8 cellular contexts compared by ENCODE assay signal in genomic region chr21:44872568-44873355, GRCh38. TPM values are rescaled to one million over a fixed set of nuclear protein-coding genes. Genes with fewer than 3 reads are reported as not detected.
DNase-seq lines count a peak whose midpoint lies in the region; ATAC-seq and TF ChIP-seq lines count a peak whose summit lies in the region.

No MANE protein-coding gene starts in this region.

- ATAC-seq in activated CD8-positive, alpha-beta memory T cell treated with anti-CD3 and anti-CD28 coated beads, Interleukin-2, amount 10 ng/mL, durations not matched to agents 7 days and 5 days = no peak
- ATAC-seq in PC-3 (no peak), HG02840 (IDR thresholded peaks at IDR 0.05; ENCODE audit: low FRiP score, unreplicated experiment) (no peak)

- BruUV-seq in PC-3 (replicated peaks; lab: Mats Ljungman, UMichigan) = no TSS peak

- H3K9me2 ChIP-seq in PC-3 (replicated peaks; ENCODE audit: low read length) = no peaks in the 10 kb centered on the region

- H3K27me3 ChIP-seq in PC-3 (ENCODE audit: low read length) (no peaks in the 10 kb centered on the region), liver (ENCODE audit: control insufficient read depth in 4 of 4, insufficient read depth in 4 of 4, low read length in 3 of 4) (no peaks in the 10 kb centered on the region)

- peaks cover 63% of the 10 kb centered on the region for H3K79me2 ChIP-seq in PC-3 (ENCODE audit: low read length)

- H4K20me1 ChIP-seq in PC-3 (ENCODE audit: low read length) = peaks cover 34% of the 10 kb centered on the region

- no peak overlapping the region for H2AFZ ChIP-seq in PC-3 (ENCODE audit: low read length)

- peaks cover 14% of the 10 kb centered on the region for H3K36me3 ChIP-seq in PC-3 (ENCODE audit: low read depth, low read length)
- H3K36me3 ChIP-seq in liver (ENCODE audit: control insufficient read depth in 4 of 4, insufficient read depth in 3 of 4, low read depth in 1 of 4, low read length in 3 of 4) = no peaks in the 10 kb centered on the region

- H3K4me2 ChIP-seq in PC-3 (ENCODE audit: low read length) = peak overlapping the region; percentile 95

- no peaks in the 10 kb centered on the region for H3K36me3 Mint-ChIP-seq in activated CD8-positive, alpha-beta memory T cell treated with anti-CD3 and anti-CD28 coated beads, Interleukin-2, amount 10 ng/mL, durations not matched to agents 7 days and 5 days

- WGBS in liver = under 1% methylated on average over 66 of the region's 66 CpGs

- CTCF ChIA-PET in activated CD8-positive, alpha-beta memory T cell treated with anti-CD3 and anti-CD28 coated beads, Interleukin-2, amount 10 ng/mL, durations not matched to agents 7 days and 5 days (lab: Charles Lee) = interaction anchor here (0.7 to 6.2 kb wide), 11 partner anchors 11 to 385 kb away, joined by 3 to 56 read pairs (median 5); partner anchors contain the start of gene UBE2G2
- CTCF ChIA-PET in PC-3 (lab: Charles Lee) = interaction anchor here (0.6 to 1.0 kb wide), 2 partner anchors 27 to 54 kb away, joined by 4 to 5 read pairs; no protein-coding TSS in a partner anchor

- H3K4me1 Mint-ChIP-seq in activated CD8-positive, alpha-beta memory T cell treated with anti-CD3 and anti-CD28 coated beads, Interleukin-2, amount 10 ng/mL, durations not matched to agents 7 days and 5 days = peaks cover 50% of the 10 kb centered on the region

- no peaks in the 10 kb centered on the region for H3K9me3 Mint-ChIP-seq in activated CD8-positive, alpha-beta memory T cell treated with anti-CD3 and anti-CD28 coated beads, Interleukin-2, amount 10 ng/mL, durations not matched to agents 7 days and 5 days (ENCODE audit: low read depth)

- H3K27ac Mint-ChIP-seq in activated CD8-positive, alpha-beta memory T cell treated with anti-CD3 and anti-CD28 coated beads, Interleukin-2, amount 10 ng/mL, durations not matched to agents 7 days and 5 days = peak overlapping the region; percentile 49

- POLR2A ChIA-PET in PC-3 (lab: Charles Lee; ENCODE audit: unreplicated experiment) = interaction anchor here (0.5 to 1.0 kb wide), 3 partner anchors 58 to 415 kb away, joined by 3 to 25 read pairs (median 4); partner anchors contain the start of gene POFUT2

- intact Hi-C loops in PC-3 (cut with micrococcal nuclease) = loop anchor here (1.0 to 10.0 kb wide), 2 partner anchors 56 to 252 kb away; no protein-coding TSS in a partner anchor

- peak; percentile 51 for DNase-seq in activated CD8-positive, alpha-beta memory T cell treated with anti-CD3 and anti-CD28 coated beads, Interleukin-2, amount 10 ng/mL, durations not matched to agents 7 days and 5 days
- DNase-seq in activated CD8-positive, alpha-beta memory T cell treated with anti-CD3 and anti-CD28 coated beads for 24 hours = no peak
- peak; percentile 46 for DNase-seq in PC-3
- peak; percentile 84 for DNase-seq in coronary artery (ENCODE audit: low spot score)
- DNase-seq in COR-L47 (lab: John Stamatoyannopoulos, UW) = no peak

- no peaks in the 10 kb centered on the region for H3K27me3 Mint-ChIP-seq in activated CD8-positive, alpha-beta memory T cell treated with anti-CD3 and anti-CD28 coated beads, Interleukin-2, amount 10 ng/mL, durations not matched to agents 7 days and 5 days

- TF ChIP-seq CTCF in PC-3 (conservative IDR thresholded peaks at IDR 0.05; ENCODE audit: low read depth, low read length) = no peak
- no peak for TF ChIP-seq CTCF in coronary artery (IDR thresholded peaks at IDR 0.05)
- no peak for TF ChIP-seq CTCF in liver (IDR thresholded peaks at IDR 0.05; ENCODE audit: low read depth, low read length, missing input control)

- TF ChIP-seq RAD21 in liver (IDR thresholded peaks at IDR 0.05) = no peak

- no peaks in the 10 kb centered on the region for H3K9me3 ChIP-seq in PC-3 (ENCODE audit: low read length)
- H3K9me3 ChIP-seq in liver (ENCODE audit: control insufficient read depth in 4 of 4, low read length in 3 of 4) = no peaks in the 10 kb centered on the region

- H3F3A ChIP-seq in PC-3 (ENCODE audit: low read length, unreplicated experiment) = peaks cover 7% of the 10 kb centered on the region

- peak overlapping the region; percentile 82 for H3K27ac ChIP-seq in PC-3 (ENCODE audit: low read length)
- H3K27ac ChIP-seq in coronary artery = peak overlapping the region; percentile 95 to 97
- H3K27ac ChIP-seq in liver (ENCODE audit: low read depth in 1 of 2, low read length in 2 of 2) = peak overlapping the region; percentile 88 to 95
- peak overlapping the region; percentile 34 for H3K27ac ChIP-seq in temporal lobe (ENCODE audit: low read depth, low read length)

- peak overlapping the region; percentile 86 for H3K4me3 Mint-ChIP-seq in activated CD8-positive, alpha-beta memory T cell treated with anti-CD3 and anti-CD28 coated beads, Interleukin-2, amount 10 ng/mL, durations not matched to agents 7 days and 5 days

- H3K4me1 ChIP-seq in PC-3 (ENCODE audit: insufficient read depth, low read length) = peaks cover 59% of the 10 kb centered on the region
- H3K4me1 ChIP-seq in liver (ENCODE audit: control insufficient read depth in 4 of 4, insufficient read depth in 4 of 4, low read length in 3 of 4) = peaks cover 6 to 67% (median 47%) of the 10 kb centered on the region in 4 donors

- H3K4me3 ChIP-seq in PC-3 (ENCODE audit: low read length) (peak overlapping the region; percentile 80), coronary artery (peak overlapping the region; percentile 98), liver (ENCODE audit: low read depth in 1 of 3, low read length in 3 of 3) (peak overlapping the region; percentile 75 to 89 (median 85))

- peak overlapping the region; percentile 85 for H3K9ac ChIP-seq in PC-3 (ENCODE audit: low read length)
- peak overlapping the region; percentile 77 to 93 for H3K9ac ChIP-seq in liver (ENCODE audit: low read depth in 1 of 2, low read length in 2 of 2)

TF ChIP-seq in liver, 16 proteins besides CTCF, POLR2A, EP300 and RAD21:
- no peak for TF ChIP-seq FOXA1 (IDR thresholded peaks at IDR 0.05)
- peak; percentile 6 for TF ChIP-seq YY1 (IDR thresholded peaks at IDR 0.05)
- TF ChIP-seq, protein P1, sequence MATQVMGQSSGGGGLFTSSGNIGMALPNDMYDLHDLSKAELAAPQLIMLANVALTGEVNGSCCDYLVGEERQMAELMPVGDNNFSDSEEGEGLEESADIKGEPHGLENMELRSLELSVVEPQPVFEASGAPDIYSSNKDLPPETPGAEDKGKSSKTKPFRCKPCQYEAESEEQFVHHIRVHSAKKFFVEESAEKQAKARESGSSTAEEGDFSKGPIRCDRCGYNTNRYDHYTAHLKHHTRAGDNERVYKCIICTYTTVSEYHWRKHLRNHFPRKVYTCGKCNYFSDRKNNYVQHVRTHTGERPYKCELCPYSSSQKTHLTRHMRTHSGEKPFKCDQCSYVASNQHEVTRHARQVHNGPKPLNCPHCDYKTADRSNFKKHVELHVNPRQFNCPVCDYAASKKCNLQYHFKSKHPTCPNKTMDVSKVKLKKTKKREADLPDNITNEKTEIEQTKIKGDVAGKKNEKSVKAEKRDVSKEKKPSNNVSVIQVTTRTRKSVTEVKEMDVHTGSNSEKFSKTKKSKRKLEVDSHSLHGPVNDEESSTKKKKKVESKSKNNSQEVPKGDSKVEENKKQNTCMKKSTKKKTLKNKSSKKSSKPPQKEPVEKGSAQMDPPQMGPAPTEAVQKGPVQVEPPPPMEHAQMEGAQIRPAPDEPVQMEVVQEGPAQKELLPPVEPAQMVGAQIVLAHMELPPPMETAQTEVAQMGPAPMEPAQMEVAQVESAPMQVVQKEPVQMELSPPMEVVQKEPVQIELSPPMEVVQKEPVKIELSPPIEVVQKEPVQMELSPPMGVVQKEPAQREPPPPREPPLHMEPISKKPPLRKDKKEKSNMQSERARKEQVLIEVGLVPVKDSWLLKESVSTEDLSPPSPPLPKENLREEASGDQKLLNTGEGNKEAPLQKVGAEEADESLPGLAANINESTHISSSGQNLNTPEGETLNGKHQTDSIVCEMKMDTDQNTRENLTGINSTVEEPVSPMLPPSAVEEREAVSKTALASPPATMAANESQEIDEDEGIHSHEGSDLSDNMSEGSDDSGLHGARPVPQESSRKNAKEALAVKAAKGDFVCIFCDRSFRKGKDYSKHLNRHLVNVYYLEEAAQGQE (IDR thresholded peaks at IDR 0.05) = peak; percentile 37
TF ChIP-seq in liver: peak in this region for 2.

RNA-seq across cellular contexts. Expression of gene PTTG1IP, which starts 0.7 kb away (rescaled TPM):
- 10 to 100 TPM; 46.0 to 49.9 TPM for total RNA-seq in activated CD8-positive, alpha-beta memory T cell treated with anti-CD3 and anti-CD28 coated beads, Interleukin-2, amount 10 ng/mL, durations not matched to agents 7 days and 5 days
- total RNA-seq in PC-3 (2014; rRNA removed) = 330 and 455 TPM in 2 replicates
- 10 to 100 TPM; 86.8 to 94.0 TPM for total RNA-seq in liver
- polyA plus RNA-seq in liver = 10 to 100 TPM; 62.0 to 72.8 TPM
- total RNA-seq in temporal lobe = 63.2 TPM

RNA-seq across cellular contexts. Expression of gene ITGB2, which starts 47.9 kb away (rescaled TPM):
- total RNA-seq in activated CD8-positive, alpha-beta memory T cell treated with anti-CD3 and anti-CD28 coated beads, Interleukin-2, amount 10 ng/mL, durations not matched to agents 7 days and 5 days = 100 to 1,000 TPM; 336 to 372 TPM
- total RNA-seq in PC-3 (2014; rRNA removed) = 45.1 and 45.7 TPM in 2 replicates
- total RNA-seq in liver = 10 to 100 TPM; 33.8 to 50.6 TPM
- 10 to 100 TPM in 1 of 2 donors, 1 to 10 TPM in 1; 9.6 to 23.6 TPM for polyA plus RNA-seq in liver
- 3.4 TPM for total RNA-seq in temporal lobe

RNA-seq across cellular contexts. Expression of gene SUMO3, which starts 54.9 kb away (rescaled TPM):
- total RNA-seq in activated CD8-positive, alpha-beta memory T cell treated with anti-CD3 and anti-CD28 coated beads, Interleukin-2, amount 10 ng/mL, durations not matched to agents 7 days and 5 days = 10 to 100 TPM; 86.1 to 93.7 TPM
- total RNA-seq in PC-3 (2014; rRNA removed) (242 and 290 TPM in 2 replicates), liver (10 to 100 TPM; 35.1 to 39.9 TPM), temporal lobe (55.6 TPM)
- polyA plus RNA-seq in liver = 10 to 100 TPM; 41.4 to 51.0 TPM

Comparison
In these comparisons a context has a peak if more than half of its experiments do, and no peak if none do; other contexts are left out.
1. DNase-seq: peak in activated CD8-positive, alpha-beta memory T cell treated with anti-CD3 and anti-CD28 coated beads, Interleukin-2, amount 10 ng/mL, durations not matched to agents 7 days and 5 days (single experiment), PC-3 (single experiment) and coronary artery (single experiment); none in activated CD8-positive, alpha-beta memory T cell treated with anti-CD3 and anti-CD28 coated beads for 24 hours (single experiment) and COR-L47 (single experiment).
2. H3K27ac ChIP-seq: peak in every context shown above with its lines; median percentile 96 in coronary artery; 92 in liver; 82 in PC-3; 34 in temporal lobe.
3. Peak in every context shown above with its lines, with median percentiles within 50 percentile points of each other: H3K4me3 ChIP-seq.